1 cellular context compared by ENCODE assay signal in the genomic region with DNA sequence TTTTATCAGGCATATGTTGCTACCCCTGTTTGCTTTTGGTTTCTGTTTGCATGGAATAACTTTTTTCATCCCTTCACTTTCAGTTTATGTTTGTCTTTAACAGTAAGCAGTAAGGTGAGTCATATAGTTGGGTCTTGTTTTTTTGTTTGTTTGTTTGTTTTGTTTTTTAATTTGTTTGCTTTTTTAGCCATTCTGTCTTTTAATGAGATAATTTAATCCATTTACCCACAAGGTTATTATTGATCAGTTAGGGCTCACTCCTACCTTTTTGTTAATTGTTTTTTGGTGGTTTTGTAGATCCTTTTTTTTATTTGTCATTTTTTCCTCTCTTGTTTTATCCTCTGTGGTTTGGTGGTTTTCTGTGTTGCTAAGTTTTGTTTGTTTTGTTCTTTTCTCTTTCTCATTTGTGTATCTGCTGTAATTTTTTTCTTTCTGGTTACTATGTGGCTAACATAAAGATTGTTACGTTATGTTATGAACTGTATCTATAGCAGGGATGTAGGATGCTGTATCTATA.
TF ChIP-seq lines count a peak whose summit lies in the region.

No MANE protein-coding gene starts in this region.

TF ChIP-seq in GM12878, 131 proteins besides CTCF, POLR2A, EP300 and RAD21 (continued from another document):
- TF ChIP-seq MEF2B (IDR thresholded peaks at IDR 0.05; ENCODE audit: partially characterized antibody, poor library complexity, severe bottlenecking) = peak; percentile 24
- TF ChIP-seq RFX5 (IDR thresholded peaks at IDR 0.05; ENCODE audit: low read depth, low read length) = no peak
- no peak for TF ChIP-seq ESRRA (IDR thresholded peaks at IDR 0.05; ENCODE audit: low read length)
- TF ChIP-seq ASH2L (IDR thresholded peaks at IDR 0.05; ENCODE audit: borderline replicate concordance, low read depth) = peak; percentile 57; the same call in 1 of the 2 replicates
- peak; percentile 43; the same call in 1 of the 2 replicates for TF ChIP-seq MTA2 (IDR thresholded peaks at IDR 0.05; ENCODE audit: low read depth)
- 0 out of 2 replicates have a peak, but pooled peaks have one; percentile 29 for TF ChIP-seq YBX1 (IDR thresholded peaks at IDR 0.05)
- TF ChIP-seq, protein P1, sequence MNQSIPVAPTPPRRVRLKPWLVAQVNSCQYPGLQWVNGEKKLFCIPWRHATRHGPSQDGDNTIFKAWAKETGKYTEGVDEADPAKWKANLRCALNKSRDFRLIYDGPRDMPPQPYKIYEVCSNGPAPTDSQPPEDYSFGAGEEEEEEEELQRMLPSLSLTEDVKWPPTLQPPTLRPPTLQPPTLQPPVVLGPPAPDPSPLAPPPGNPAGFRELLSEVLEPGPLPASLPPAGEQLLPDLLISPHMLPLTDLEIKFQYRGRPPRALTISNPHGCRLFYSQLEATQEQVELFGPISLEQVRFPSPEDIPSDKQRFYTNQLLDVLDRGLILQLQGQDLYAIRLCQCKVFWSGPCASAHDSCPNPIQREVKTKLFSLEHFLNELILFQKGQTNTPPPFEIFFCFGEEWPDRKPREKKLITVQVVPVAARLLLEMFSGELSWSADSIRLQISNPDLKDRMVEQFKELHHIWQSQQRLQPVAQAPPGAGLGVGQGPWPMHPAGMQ (IDR thresholded peaks at IDR 0.05; ENCODE audit: borderline replicate concordance) = no peak
- TF ChIP-seq ATF7 (IDR thresholded peaks at IDR 0.05; ENCODE audit: low read depth) = peak; percentile 63
- TF ChIP-seq, protein P2, sequence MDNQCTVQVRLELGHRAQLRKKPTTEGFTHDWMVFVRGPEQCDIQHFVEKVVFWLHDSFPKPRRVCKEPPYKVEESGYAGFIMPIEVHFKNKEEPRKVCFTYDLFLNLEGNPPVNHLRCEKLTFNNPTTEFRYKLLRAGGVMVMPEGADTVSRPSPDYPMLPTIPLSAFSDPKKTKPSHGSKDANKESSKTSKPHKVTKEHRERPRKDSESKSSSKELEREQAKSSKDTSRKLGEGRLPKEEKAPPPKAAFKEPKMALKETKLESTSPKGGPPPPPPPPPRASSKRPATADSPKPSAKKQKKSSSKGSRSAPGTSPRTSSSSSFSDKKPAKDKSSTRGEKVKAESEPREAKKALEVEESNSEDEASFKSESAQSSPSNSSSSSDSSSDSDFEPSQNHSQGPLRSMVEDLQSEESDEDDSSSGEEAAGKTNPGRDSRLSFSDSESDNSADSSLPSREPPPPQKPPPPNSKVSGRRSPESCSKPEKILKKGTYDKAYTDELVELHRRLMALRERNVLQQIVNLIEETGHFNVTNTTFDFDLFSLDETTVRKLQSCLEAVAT (IDR thresholded peaks at IDR 0.05) = peak; percentile 58
TF ChIP-seq in GM12878: peak in this region for 13.
